In genomic region chr6:35161776-35162607, GRCh38 we compare ENCODE assay signal across 26 cellular contexts. TPM values are rescaled to one million over a fixed set of nuclear protein-coding genes. Genes with fewer than 3 reads are reported as not detected.
DNase-seq lines count a peak whose midpoint lies in the region; ATAC-seq and TF ChIP-seq lines count a peak whose summit lies in the region.
"Had no signal": no experiment of that assay in that cellular context is flagged by ENCODE, and none has a peak within 500 bp of the region (broad histone marks: within the 10 kb centered on the region; RNA-seq: fewer than 3 reads in every experiment).

No MANE protein-coding gene starts in this region.

- H3K4me3 ChIP-seq in WERI-Rb-1 (ENCODE audit: low read depth, low read length) (no peak overlapping the region), fibroblast of mammary gland (ENCODE audit: control insufficient read depth, low read depth, low read length) (no peak overlapping the region), BE2C (ENCODE audit: low read depth, low read length) (no peak overlapping the region), lower lobe of right lung (no peak overlapping the region)
- H3K4me3 ChIP-seq: coronary artery, smooth muscle cell, upper lobe of right lung had no signal

- peak overlapping the region; percentile 33 to 87 (median 85) for H3K27ac Mint-ChIP-seq in nephron
- H3K27ac Mint-ChIP-seq: activated naive CD4-positive, alpha-beta T cell treated with anti-CD3 and anti-CD28 coated beads, Interleukin-2, amount 50 U/mL, for 72 hours; activated T-cell treated with anti-CD3 and anti-CD28 coated beads, Interleukin-2, amount 50 U/mL, for 72 hours; CD8-positive, alpha-beta memory T cell; H9; natural killer cell had no signal

- H3K27me3 ChIP-seq in WERI-Rb-1 (ENCODE audit: insufficient read depth, low read depth, severe bottlenecking) (no peaks in the 10 kb centered on the region), BE2C (no peaks in the 10 kb centered on the region; the same call in 1 of the 2 replicates), lower lobe of right lung (ENCODE audit: low read depth) (no peaks in the 10 kb centered on the region)
- H3K27me3 ChIP-seq: upper lobe of right lung had no signal

- no peak for ATAC-seq in lower lobe of right lung
- ATAC-seq: activated naive CD4-positive, alpha-beta T cell treated with anti-CD3 and anti-CD28 coated beads, Interleukin-2, amount 50 U/mL, for 72 hours; activated T-cell treated with anti-CD3 and anti-CD28 coated beads, Interleukin-2, amount 50 U/mL, for 72 hours; natural killer cell; stimulated activated naive CD8-positive, alpha-beta T cell treated with anti-CD3 and anti-CD28 coated beads, Interleukin-15, amount 100 ng/mL, for 72 hours; upper lobe of right lung had no signal

- no peaks in the 10 kb centered on the region for H3K36me3 ChIP-seq in WERI-Rb-1
- no peaks in the 10 kb centered on the region for H3K36me3 ChIP-seq in BE2C
- no peaks in the 10 kb centered on the region for H3K36me3 ChIP-seq in lower lobe of right lung
- H3K36me3 ChIP-seq: upper lobe of right lung had no signal

- intact Hi-C loops in lower lobe of right lung (cut with DNase I), result no loop called here

- TF ChIP-seq CTCF in WERI-Rb-1 (IDR thresholded peaks at IDR 0.05; ENCODE audit: low read depth, low read length) (no peak), fibroblast of mammary gland (conservative IDR thresholded peaks at IDR 0.05; ENCODE audit: control insufficient read depth, insufficient read depth, low read depth, low read length) (no peak), nephron (IDR thresholded peaks at IDR 0.05; ENCODE audit: unreplicated experiment in 3 of 3) (no peak), BE2C (IDR thresholded peaks at IDR 0.05; ENCODE audit: low read depth, low read length) (no peak), lower lobe of right lung (IDR thresholded peaks at IDR 0.05) (no peak)

- H3K9me3 ChIP-seq in WERI-Rb-1 (ENCODE audit: severe bottlenecking) (no peaks in the 10 kb centered on the region), BE2C (no peaks in the 10 kb centered on the region), lower lobe of right lung (no peaks in the 10 kb centered on the region)
- H3K9me3 ChIP-seq: upper lobe of right lung had no signal

- no peaks in the 10 kb centered on the region for H3K36me3 Mint-ChIP-seq in nephron (ENCODE audit: low read depth)
- H3K36me3 Mint-ChIP-seq: activated naive CD4-positive, alpha-beta T cell treated with anti-CD3 and anti-CD28 coated beads, Interleukin-2, amount 50 U/mL, for 72 hours; natural killer cell had no signal

- DNase-seq in ELF-1 (ENCODE audit: low read depth, low spot score) (peak; percentile 47), WERI-Rb-1 (no peak), fibroblast of mammary gland (ENCODE audit: low read depth) (peak; percentile 44), NCI-H2029 (lab: John Stamatoyannopoulos, UW) (no peak), germinal center (ENCODE audit: low spot score) (no peak), BE2C (no peak), lower lobe of right lung (no peak)
- DNase-seq: activated T-cell treated with anti-CD3 and anti-CD28 coated beads, Interleukin-2, amount 50 U/mL, for 72 hours; CD8-positive, alpha-beta memory T cell; DND-41; H9; kidney; natural killer cell; NCI-H1092 treated with DMSO at 0.1 percent for 48 hours; NCI-H2081; NCI-H446 treated with DMSO at 0.1 percent for 48 hours; posterior cingulate gyrus; RPMI8226; stimulated activated CD4-positive, alpha-beta T cell treated with anti-CD3 and anti-CD28 coated beads, Interleukin-4, amount 100 ng/mL, for 24 hours; stimulated activated naive CD8-positive, alpha-beta T cell treated with anti-CD3 and anti-CD28 coated beads, Interleukin-15, amount 100 ng/mL, for 72 hours; upper lobe of right lung had no signal

- peaks cover 38% of the 10 kb centered on the region for H3K4me1 Mint-ChIP-seq in nephron
- H3K4me1 Mint-ChIP-seq: CD8-positive, alpha-beta memory T cell; natural killer cell; stimulated activated naive CD8-positive, alpha-beta T cell treated with anti-CD3 and anti-CD28 coated beads, Interleukin-15, amount 100 ng/mL, for 72 hours had no signal

- no peak overlapping the region for H3K4me3 Mint-ChIP-seq in nephron
- H3K4me3 Mint-ChIP-seq: activated T-cell treated with anti-CD3 and anti-CD28 coated beads, Interleukin-2, amount 50 U/mL, for 72 hours; CD8-positive, alpha-beta memory T cell; H9; natural killer cell; stimulated activated naive CD8-positive, alpha-beta T cell treated with anti-CD3 and anti-CD28 coated beads, Interleukin-15, amount 100 ng/mL, for 72 hours had no signal

- peaks cover 4% of the 10 kb centered on the region for H3K4me1 ChIP-seq in BE2C
- H3K4me1 ChIP-seq in lower lobe of right lung, result peaks cover 12% of the 10 kb centered on the region

- peaks cover 7% of the 10 kb centered on the region for H3K27me3 Mint-ChIP-seq in nephron (ENCODE audit: low read depth)

- H3K27ac ChIP-seq in WERI-Rb-1, result peak overlapping the region; percentile 40; the same call in 1 of the 2 replicates
- H3K27ac ChIP-seq in lower lobe of right lung, result no peak overlapping the region
- H3K27ac ChIP-seq: coronary artery, upper lobe of right lung had no signal

- peaks cover 2% of the 10 kb centered on the region for H3K9me3 Mint-ChIP-seq in nephron
- H3K9me3 Mint-ChIP-seq: activated naive CD4-positive, alpha-beta T cell treated with anti-CD3 and anti-CD28 coated beads, Interleukin-2, amount 50 U/mL, for 72 hours; activated T-cell treated with anti-CD3 and anti-CD28 coated beads, Interleukin-2, amount 50 U/mL, for 72 hours; CD8-positive, alpha-beta memory T cell; H9; natural killer cell; stimulated activated naive CD8-positive, alpha-beta T cell treated with anti-CD3 and anti-CD28 coated beads, Interleukin-15, amount 100 ng/mL, for 72 hours had no signal

RNA-seq across cellular contexts. Expression of gene TCP11, which starts 20.9 kb away (rescaled TPM):
- polyA plus RNA-seq in BE2C (2012; ENCODE audit: insufficient read depth, insufficient read length, low read depth), result not detected
- not detected for total RNA-seq in lower lobe of right lung
- total RNA-seq: activated naive CD4-positive, alpha-beta T cell treated with anti-CD3 and anti-CD28 coated beads, Interleukin-2, amount 50 U/mL, for 72 hours; activated T-cell treated with anti-CD3 and anti-CD28 coated beads, Interleukin-2, amount 50 U/mL, for 72 hours; CD8-positive, alpha-beta memory T cell; fibroblast of villous mesenchyme; H9; natural killer cell; smooth muscle cell; upper lobe of right lung had no signal
- polyA plus RNA-seq: CD8-positive, alpha-beta memory T cell had no signal

RNA-seq across cellular contexts. Expression of gene SCUBE3, which starts 51.8 kb away (rescaled TPM):
- polyA plus RNA-seq in BE2C (2012; ENCODE audit: insufficient read depth, insufficient read length, low read depth), result 0.12 TPM
- 0.56 TPM for total RNA-seq in lower lobe of right lung

Comparison
In these comparisons a context has a peak if more than half of its experiments do, and no peak if none do; other contexts are left out.
1. DNase-seq: peak in ELF-1 (single experiment) and fibroblast of mammary gland (single experiment); none in WERI-Rb-1 (single experiment), NCI-H2029 (single experiment), germinal center (single experiment), BE2C (single experiment) and lower lobe of right lung (single experiment).